Comparison of ENCODE assay signal across 1 cellular context in genomic region chr13:49302222-49302621, GRCh38.
TF ChIP-seq lines count a peak whose summit lies in the region.

No MANE protein-coding gene starts in this region.

TF ChIP-seq in GM23338, 12 proteins besides CTCF, POLR2A, EP300 and RAD21 (continued from another document):
- TF ChIP-seq ZNF462 (CRISPR knock-in tag; IDR thresholded peaks at IDR 0.05): no peak
